In the genomic region with DNA sequence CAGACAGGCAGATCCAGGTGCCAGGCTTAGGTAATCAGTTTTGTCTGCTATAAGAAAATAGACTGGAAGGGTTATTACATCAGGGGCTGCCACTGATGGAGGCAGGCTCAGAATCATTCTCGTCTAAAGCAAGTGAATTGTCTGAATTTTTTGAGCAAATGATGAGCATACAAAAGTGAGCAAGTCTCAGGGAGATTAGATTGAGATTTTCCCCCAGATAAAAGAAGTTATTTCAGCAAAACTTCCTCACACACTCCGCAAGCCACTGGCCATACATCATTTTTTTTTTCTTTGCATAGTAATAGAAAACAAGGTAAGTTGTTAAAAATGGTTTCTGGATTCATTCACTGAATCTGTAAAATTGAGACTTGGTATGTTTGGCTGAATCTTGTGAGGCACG, we compare ENCODE assay signal across 23 cellular contexts. TPM values are rescaled to one million over a fixed set of nuclear protein-coding genes. Genes with fewer than 3 reads are reported as not detected.
DNase-seq lines count a peak whose midpoint lies in the region; ATAC-seq and TF ChIP-seq lines count a peak whose summit lies in the region.
"Had no signal": no experiment of that assay in that cellular context is flagged by ENCODE, and none has a peak within 500 bp of the region (broad histone marks: within the 10 kb centered on the region; RNA-seq: fewer than 3 reads in every experiment).

No MANE protein-coding gene starts in this region.

- H3K9me3 Mint-ChIP-seq in dendritic cell treated with granulocyte-macrophage colony-stimulating factor and Interleukin-4, amounts not matched to agents 40 ng/mL and 50 ng/mL, for 4 days = no peaks in the 10 kb centered on the region
- H3K9me3 Mint-ChIP-seq in nephron (no peaks in the 10 kb centered on the region), glutamatergic neuron (ENCODE audit: unreplicated experiment) (no peaks in the 10 kb centered on the region)
- H3K9me3 Mint-ChIP-seq: activated naive CD8-positive, alpha-beta T cell treated with anti-CD3 and anti-CD28 coated beads, Interleukin-2, amount 10 ng/mL, durations not matched to agents 7 days and 5 days; IgD-negative memory B cell; naive B cell; stimulated activated naive CD8-positive, alpha-beta T cell treated with anti-CD3 and anti-CD28 coated beads, Interleukin-15, amount 100 ng/mL, for 72 hours had no signal

- no peaks in the 10 kb centered on the region for H3K27me3 ChIP-seq in heart left ventricle
- H3K27me3 ChIP-seq: esophagus muscularis mucosa, Peyer's patch, upper lobe of right lung had no signal

- no peak overlapping the region for H3K4me3 Mint-ChIP-seq in dendritic cell treated with granulocyte-macrophage colony-stimulating factor and Interleukin-4, amounts not matched to agents 40 ng/mL and 50 ng/mL, for 4 days
- H3K4me3 Mint-ChIP-seq in nephron (no peak overlapping the region), glutamatergic neuron (ENCODE audit: unreplicated experiment) (no peak overlapping the region)
- H3K4me3 Mint-ChIP-seq: activated naive CD8-positive, alpha-beta T cell treated with anti-CD3 and anti-CD28 coated beads, Interleukin-2, amount 10 ng/mL, durations not matched to agents 7 days and 5 days; IgD-negative memory B cell; naive B cell; stimulated activated naive CD8-positive, alpha-beta T cell treated with anti-CD3 and anti-CD28 coated beads, Interleukin-15, amount 100 ng/mL, for 72 hours had no signal

- H3K4me1 Mint-ChIP-seq in dendritic cell treated with granulocyte-macrophage colony-stimulating factor and Interleukin-4, amounts not matched to agents 40 ng/mL and 50 ng/mL, for 4 days (ENCODE audit: low read depth) = peaks cover 12% of the 10 kb centered on the region
- H3K4me1 Mint-ChIP-seq in nephron (peaks cover 56% of the 10 kb centered on the region), glutamatergic neuron (ENCODE audit: low read depth, unreplicated experiment) (peaks cover 45% of the 10 kb centered on the region)
- H3K4me1 Mint-ChIP-seq: activated naive CD8-positive, alpha-beta T cell treated with anti-CD3 and anti-CD28 coated beads, Interleukin-2, amount 10 ng/mL, durations not matched to agents 7 days and 5 days; IgD-negative memory B cell; naive B cell; stimulated activated naive CD8-positive, alpha-beta T cell treated with anti-CD3 and anti-CD28 coated beads, Interleukin-15, amount 100 ng/mL, for 72 hours had no signal

- no peak for DNase-seq in heart left ventricle
- DNase-seq in Right ventricle myocardium superior = no peak
- DNase-seq in kidney tubule cell (ENCODE audit: low spot score) = no peak
- no peak for DNase-seq in glomerular visceral epithelial cell (ENCODE audit: extremely low spot score)
- no peak for DNase-seq in glutamatergic neuron
- DNase-seq: activated CD4-positive, alpha-beta T cell treated with anti-CD3 and anti-CD28 coated beads for 1 hour; activated naive CD8-positive, alpha-beta T cell treated with anti-CD3 and anti-CD28 coated beads, Interleukin-2, amount 10 ng/mL, durations not matched to agents 7 days and 5 days; H7; naive B cell; NCI-H187; NCI-H345; Peyer's patch; stimulated activated CD4-positive, alpha-beta T cell treated with anti-CD3 and anti-CD28 coated beads, Interleukin-4, amount 100 ng/mL, for 1 hour; stimulated activated naive CD8-positive, alpha-beta T cell treated with anti-CD3 and anti-CD28 coated beads, Interleukin-15, amount 100 ng/mL, for 72 hours; T1000; upper lobe of right lung had no signal

- intact Hi-C loops in heart left ventricle (cut with DNase I) = loop anchor here in 1 of 10 donors (5.0 kb wide), 1 partner anchor 44 kb away; no protein-coding TSS in a partner anchor
- intact Hi-C loops in Right ventricle myocardium superior (cut with DNase I) = no loop called here
- intact Hi-C loops in dendritic cell treated with granulocyte-macrophage colony-stimulating factor and Interleukin-4, amounts not matched to agents 40 ng/mL and 50 ng/mL, for 4 days (cut with micrococcal nuclease) = no loop called here

- no peak overlapping the region for H3K4me3 ChIP-seq in heart left ventricle
- H3K4me3 ChIP-seq: esophagus muscularis mucosa, lung, Peyer's patch, upper lobe of right lung had no signal

- no peaks in the 10 kb centered on the region for H3K36me3 ChIP-seq in heart left ventricle
- H3K36me3 ChIP-seq: esophagus muscularis mucosa, Peyer's patch, upper lobe of right lung had no signal

- H3K27me3 Mint-ChIP-seq in dendritic cell treated with granulocyte-macrophage colony-stimulating factor and Interleukin-4, amounts not matched to agents 40 ng/mL and 50 ng/mL, for 4 days = no peaks in the 10 kb centered on the region
- no peaks in the 10 kb centered on the region for H3K27me3 Mint-ChIP-seq in nephron (ENCODE audit: low read depth)
- H3K27me3 Mint-ChIP-seq in glutamatergic neuron (ENCODE audit: unreplicated experiment) = no peaks in the 10 kb centered on the region
- H3K27me3 Mint-ChIP-seq: activated naive CD8-positive, alpha-beta T cell treated with anti-CD3 and anti-CD28 coated beads, Interleukin-2, amount 10 ng/mL, durations not matched to agents 7 days and 5 days; naive B cell; stimulated activated naive CD8-positive, alpha-beta T cell treated with anti-CD3 and anti-CD28 coated beads, Interleukin-15, amount 100 ng/mL, for 72 hours had no signal

- no peak for TF ChIP-seq POLR2A in heart left ventricle (IDR thresholded peaks at IDR 0.05)

- WGBS in heart left ventricle, 4 donors = 87 to 91% (median 88%) methylated on average over 3 of the region's 3 CpGs

- peak overlapping the region in 7 of 12 donors; percentile 0 to 86 (median 53) for H3K27ac ChIP-seq in heart left ventricle
- H3K27ac ChIP-seq: C4-2B, upper lobe of right lung had no signal

- H3K9me3 ChIP-seq in heart left ventricle = no peaks in the 10 kb centered on the region
- H3K9me3 ChIP-seq: esophagus muscularis mucosa, Peyer's patch, upper lobe of right lung had no signal

- TF ChIP-seq CTCF in heart left ventricle (IDR thresholded peaks at IDR 0.05) (no peak), nephron (IDR thresholded peaks at IDR 0.05; ENCODE audit: unreplicated experiment in 3 of 3) (no peak), glutamatergic neuron (IDR thresholded peaks at IDR 0.05; ENCODE audit: partially characterized antibody, unreplicated experiment) (no peak)

- ATAC-seq in heart left ventricle (no peak), Right ventricle myocardium superior (ENCODE audit: poor library complexity) (no peak), GM19351 (IDR thresholded peaks at IDR 0.05; ENCODE audit: unreplicated experiment) (no peak)
- ATAC-seq: stimulated activated naive CD8-positive, alpha-beta T cell treated with anti-CD3 and anti-CD28 coated beads, Interleukin-15, amount 100 ng/mL, for 72 hours; upper lobe of right lung had no signal

- peak overlapping the region; percentile 71 for H3K27ac Mint-ChIP-seq in dendritic cell treated with granulocyte-macrophage colony-stimulating factor and Interleukin-4, amounts not matched to agents 40 ng/mL and 50 ng/mL, for 4 days
- H3K27ac Mint-ChIP-seq in nephron (peak overlapping the region; percentile 82 to 93 (median 83)), glutamatergic neuron (ENCODE audit: unreplicated experiment) (no peak overlapping the region)
- H3K27ac Mint-ChIP-seq: activated naive CD8-positive, alpha-beta T cell treated with anti-CD3 and anti-CD28 coated beads, Interleukin-2, amount 10 ng/mL, durations not matched to agents 7 days and 5 days; IgD-negative memory B cell; naive B cell; stimulated activated naive CD8-positive, alpha-beta T cell treated with anti-CD3 and anti-CD28 coated beads, Interleukin-15, amount 100 ng/mL, for 72 hours had no signal

- peaks cover 0 to 49% (median 27%) of the 10 kb centered on the region in 12 donors for H3K4me1 ChIP-seq in heart left ventricle

- H3K36me3 Mint-ChIP-seq in dendritic cell treated with granulocyte-macrophage colony-stimulating factor and Interleukin-4, amounts not matched to agents 40 ng/mL and 50 ng/mL, for 4 days (ENCODE audit: low read depth) = no peaks in the 10 kb centered on the region
- peaks cover 58% of the 10 kb centered on the region for H3K36me3 Mint-ChIP-seq in nephron (ENCODE audit: low read depth)
- H3K36me3 Mint-ChIP-seq in glutamatergic neuron (ENCODE audit: unreplicated experiment) = no peaks in the 10 kb centered on the region
- H3K36me3 Mint-ChIP-seq: activated naive CD8-positive, alpha-beta T cell treated with anti-CD3 and anti-CD28 coated beads, Interleukin-2, amount 10 ng/mL, durations not matched to agents 7 days and 5 days; IgD-negative memory B cell; naive B cell had no signal

RNA-seq across cellular contexts. Expression of gene ZNF462, which starts 52.9 kb away (rescaled TPM):
- total RNA-seq in heart left ventricle (10 to 100 TPM; 16.8 to 51.3 (median 31.5) TPM), Right ventricle myocardium superior (21.2 TPM), glutamatergic neuron (ENCODE audit: unreplicated experiment) (259 TPM)
- polyA plus RNA-seq in heart left ventricle = 1 to 10 TPM; 5.3 to 8.3 TPM
- polyA plus RNA-seq: IgD-negative memory B cell had no signal
